ENCODE assay signal across 1 cellular context in the genomic region with DNA sequence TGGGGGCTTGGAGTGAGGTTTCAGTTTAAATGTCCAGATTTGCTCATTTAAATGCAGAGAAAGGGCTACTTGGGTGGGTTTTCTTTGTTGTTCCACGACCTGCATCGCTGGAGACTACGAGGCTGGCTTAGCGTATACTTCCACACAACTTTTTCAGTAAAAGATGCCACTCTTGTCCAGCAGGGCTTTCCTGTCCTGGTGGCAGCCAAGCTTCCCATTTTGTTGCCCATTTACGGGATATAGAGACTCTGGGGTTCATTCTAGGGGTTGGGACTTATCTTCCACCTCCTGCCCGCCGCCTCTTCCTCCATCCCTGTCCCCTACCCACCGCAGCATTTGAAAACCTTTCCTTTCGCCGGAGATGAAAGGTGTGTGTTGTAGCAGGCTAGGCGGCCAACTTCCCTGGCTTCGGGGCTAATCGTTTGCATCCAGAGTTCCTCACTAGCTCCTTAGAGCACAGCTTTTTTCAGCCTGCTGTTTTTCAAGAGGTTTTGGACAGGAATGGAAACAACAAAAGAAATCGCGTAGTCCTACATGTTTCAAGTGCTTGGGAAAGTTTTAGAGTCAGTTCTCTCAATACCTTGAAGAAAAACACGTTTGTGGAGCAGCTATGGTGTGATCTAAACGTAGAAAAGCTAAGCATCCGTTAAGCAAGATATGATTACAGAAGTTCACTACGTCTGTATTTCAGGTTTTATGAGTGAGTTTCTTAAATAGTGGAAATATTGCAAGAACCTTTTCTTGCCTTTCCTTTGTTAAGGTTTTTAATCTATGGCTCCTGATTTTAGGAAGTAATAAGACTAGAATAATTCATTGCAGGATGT.
TF ChIP-seq lines count a peak whose summit lies in the region.

No MANE protein-coding gene starts in this region.

TF ChIP-seq in HepG2, 621 proteins besides CTCF, POLR2A, EP300 and RAD21 (continued from another document):
- TF ChIP-seq, protein P1, sequence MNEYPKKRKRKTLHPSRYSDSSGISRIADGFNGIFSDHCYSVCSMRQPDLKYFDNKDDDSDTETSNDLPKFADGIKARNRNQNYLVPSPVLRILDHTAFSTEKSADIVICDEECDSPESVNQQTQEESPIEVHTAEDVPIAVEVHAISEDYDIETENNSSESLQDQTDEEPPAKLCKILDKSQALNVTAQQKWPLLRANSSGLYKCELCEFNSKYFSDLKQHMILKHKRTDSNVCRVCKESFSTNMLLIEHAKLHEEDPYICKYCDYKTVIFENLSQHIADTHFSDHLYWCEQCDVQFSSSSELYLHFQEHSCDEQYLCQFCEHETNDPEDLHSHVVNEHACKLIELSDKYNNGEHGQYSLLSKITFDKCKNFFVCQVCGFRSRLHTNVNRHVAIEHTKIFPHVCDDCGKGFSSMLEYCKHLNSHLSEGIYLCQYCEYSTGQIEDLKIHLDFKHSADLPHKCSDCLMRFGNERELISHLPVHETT (CRISPR knock-in tag; conservative IDR thresholded peaks at IDR 0.05), result no peak
- TF ChIP-seq SETDB1 (CRISPR knock-in tag; IDR thresholded peaks at IDR 0.05; ENCODE audit: borderline replicate concordance) (no peak), PHF20 (CRISPR knock-in tag; IDR thresholded peaks at IDR 0.05) (0 out of 2 replicates have a peak, but pooled peaks have one; percentile 2), YEATS4 (CRISPR knock-in tag; IDR thresholded peaks at IDR 0.05; ENCODE audit: borderline replicate concordance) (0 out of 2 replicates have a peak, but pooled peaks have one; percentile 4), AHR (CRISPR knock-in tag; IDR thresholded peaks at IDR 0.05) (no peak), ZFP41 (CRISPR knock-in tag; IDR thresholded peaks at IDR 0.05; ENCODE audit: borderline replicate concordance) (0 out of 2 replicates have a peak, but pooled peaks have one; percentile 40), ZNF550 (CRISPR knock-in tag; IDR thresholded peaks at IDR 0.05; ENCODE audit: borderline replicate concordance) (no peak)
- TF ChIP-seq, protein P2, sequence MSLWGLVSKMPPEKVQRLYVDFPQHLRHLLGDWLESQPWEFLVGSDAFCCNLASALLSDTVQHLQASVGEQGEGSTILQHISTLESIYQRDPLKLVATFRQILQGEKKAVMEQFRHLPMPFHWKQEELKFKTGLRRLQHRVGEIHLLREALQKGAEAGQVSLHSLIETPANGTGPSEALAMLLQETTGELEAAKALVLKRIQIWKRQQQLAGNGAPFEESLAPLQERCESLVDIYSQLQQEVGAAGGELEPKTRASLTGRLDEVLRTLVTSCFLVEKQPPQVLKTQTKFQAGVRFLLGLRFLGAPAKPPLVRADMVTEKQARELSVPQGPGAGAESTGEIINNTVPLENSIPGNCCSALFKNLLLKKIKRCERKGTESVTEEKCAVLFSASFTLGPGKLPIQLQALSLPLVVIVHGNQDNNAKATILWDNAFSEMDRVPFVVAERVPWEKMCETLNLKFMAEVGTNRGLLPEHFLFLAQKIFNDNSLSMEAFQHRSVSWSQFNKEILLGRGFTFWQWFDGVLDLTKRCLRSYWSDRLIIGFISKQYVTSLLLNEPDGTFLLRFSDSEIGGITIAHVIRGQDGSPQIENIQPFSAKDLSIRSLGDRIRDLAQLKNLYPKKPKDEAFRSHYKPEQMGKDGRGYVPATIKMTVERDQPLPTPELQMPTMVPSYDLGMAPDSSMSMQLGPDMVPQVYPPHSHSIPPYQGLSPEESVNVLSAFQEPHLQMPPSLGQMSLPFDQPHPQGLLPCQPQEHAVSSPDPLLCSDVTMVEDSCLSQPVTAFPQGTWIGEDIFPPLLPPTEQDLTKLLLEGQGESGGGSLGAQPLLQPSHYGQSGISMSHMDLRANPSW (CRISPR knock-in tag; IDR thresholded peaks at IDR 0.05; ENCODE audit: borderline replicate concordance), result no peak
- TF ChIP-seq, protein P3, sequence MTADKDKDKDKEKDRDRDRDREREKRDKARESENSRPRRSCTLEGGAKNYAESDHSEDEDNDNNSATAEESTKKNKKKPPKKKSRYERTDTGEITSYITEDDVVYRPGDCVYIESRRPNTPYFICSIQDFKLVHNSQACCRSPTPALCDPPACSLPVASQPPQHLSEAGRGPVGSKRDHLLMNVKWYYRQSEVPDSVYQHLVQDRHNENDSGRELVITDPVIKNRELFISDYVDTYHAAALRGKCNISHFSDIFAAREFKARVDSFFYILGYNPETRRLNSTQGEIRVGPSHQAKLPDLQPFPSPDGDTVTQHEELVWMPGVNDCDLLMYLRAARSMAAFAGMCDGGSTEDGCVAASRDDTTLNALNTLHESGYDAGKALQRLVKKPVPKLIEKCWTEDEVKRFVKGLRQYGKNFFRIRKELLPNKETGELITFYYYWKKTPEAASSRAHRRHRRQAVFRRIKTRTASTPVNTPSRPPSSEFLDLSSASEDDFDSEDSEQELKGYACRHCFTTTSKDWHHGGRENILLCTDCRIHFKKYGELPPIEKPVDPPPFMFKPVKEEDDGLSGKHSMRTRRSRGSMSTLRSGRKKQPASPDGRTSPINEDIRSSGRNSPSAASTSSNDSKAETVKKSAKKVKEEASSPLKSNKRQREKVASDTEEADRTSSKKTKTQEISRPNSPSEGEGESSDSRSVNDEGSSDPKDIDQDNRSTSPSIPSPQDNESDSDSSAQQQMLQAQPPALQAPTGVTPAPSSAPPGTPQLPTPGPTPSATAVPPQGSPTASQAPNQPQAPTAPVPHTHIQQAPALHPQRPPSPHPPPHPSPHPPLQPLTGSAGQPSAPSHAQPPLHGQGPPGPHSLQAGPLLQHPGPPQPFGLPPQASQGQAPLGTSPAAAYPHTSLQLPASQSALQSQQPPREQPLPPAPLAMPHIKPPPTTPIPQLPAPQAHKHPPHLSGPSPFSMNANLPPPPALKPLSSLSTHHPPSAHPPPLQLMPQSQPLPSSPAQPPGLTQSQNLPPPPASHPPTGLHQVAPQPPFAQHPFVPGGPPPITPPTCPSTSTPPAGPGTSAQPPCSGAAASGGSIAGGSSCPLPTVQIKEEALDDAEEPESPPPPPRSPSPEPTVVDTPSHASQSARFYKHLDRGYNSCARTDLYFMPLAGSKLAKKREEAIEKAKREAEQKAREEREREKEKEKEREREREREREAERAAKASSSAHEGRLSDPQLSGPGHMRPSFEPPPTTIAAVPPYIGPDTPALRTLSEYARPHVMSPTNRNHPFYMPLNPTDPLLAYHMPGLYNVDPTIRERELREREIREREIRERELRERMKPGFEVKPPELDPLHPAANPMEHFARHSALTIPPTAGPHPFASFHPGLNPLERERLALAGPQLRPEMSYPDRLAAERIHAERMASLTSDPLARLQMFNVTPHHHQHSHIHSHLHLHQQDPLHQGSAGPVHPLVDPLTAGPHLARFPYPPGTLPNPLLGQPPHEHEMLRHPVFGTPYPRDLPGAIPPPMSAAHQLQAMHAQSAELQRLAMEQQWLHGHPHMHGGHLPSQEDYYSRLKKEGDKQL (CRISPR knock-in tag; IDR thresholded peaks at IDR 0.05; ENCODE audit: low read depth), result no peak
- TF ChIP-seq, protein P4, sequence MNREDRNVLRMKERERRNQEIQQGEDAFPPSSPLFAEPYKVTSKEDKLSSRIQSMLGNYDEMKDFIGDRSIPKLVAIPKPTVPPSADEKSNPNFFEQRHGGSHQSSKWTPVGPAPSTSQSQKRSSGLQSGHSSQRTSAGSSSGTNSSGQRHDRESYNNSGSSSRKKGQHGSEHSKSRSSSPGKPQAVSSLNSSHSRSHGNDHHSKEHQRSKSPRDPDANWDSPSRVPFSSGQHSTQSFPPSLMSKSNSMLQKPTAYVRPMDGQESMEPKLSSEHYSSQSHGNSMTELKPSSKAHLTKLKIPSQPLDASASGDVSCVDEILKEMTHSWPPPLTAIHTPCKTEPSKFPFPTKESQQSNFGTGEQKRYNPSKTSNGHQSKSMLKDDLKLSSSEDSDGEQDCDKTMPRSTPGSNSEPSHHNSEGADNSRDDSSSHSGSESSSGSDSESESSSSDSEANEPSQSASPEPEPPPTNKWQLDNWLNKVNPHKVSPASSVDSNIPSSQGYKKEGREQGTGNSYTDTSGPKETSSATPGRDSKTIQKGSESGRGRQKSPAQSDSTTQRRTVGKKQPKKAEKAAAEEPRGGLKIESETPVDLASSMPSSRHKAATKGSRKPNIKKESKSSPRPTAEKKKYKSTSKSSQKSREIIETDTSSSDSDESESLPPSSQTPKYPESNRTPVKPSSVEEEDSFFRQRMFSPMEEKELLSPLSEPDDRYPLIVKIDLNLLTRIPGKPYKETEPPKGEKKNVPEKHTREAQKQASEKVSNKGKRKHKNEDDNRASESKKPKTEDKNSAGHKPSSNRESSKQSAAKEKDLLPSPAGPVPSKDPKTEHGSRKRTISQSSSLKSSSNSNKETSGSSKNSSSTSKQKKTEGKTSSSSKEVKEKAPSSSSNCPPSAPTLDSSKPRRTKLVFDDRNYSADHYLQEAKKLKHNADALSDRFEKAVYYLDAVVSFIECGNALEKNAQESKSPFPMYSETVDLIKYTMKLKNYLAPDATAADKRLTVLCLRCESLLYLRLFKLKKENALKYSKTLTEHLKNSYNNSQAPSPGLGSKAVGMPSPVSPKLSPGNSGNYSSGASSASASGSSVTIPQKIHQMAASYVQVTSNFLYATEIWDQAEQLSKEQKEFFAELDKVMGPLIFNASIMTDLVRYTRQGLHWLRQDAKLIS (CRISPR knock-in tag; IDR thresholded peaks at IDR 0.05), result no peak
- TF ChIP-seq, protein P5, sequence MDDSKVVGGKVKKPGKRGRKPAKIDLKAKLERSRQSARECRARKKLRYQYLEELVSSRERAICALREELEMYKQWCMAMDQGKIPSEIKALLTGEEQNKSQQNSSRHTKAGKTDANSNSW (CRISPR knock-in tag; IDR thresholded peaks at IDR 0.05; ENCODE audit: borderline replicate concordance), result no peak
- TF ChIP-seq, protein P6, sequence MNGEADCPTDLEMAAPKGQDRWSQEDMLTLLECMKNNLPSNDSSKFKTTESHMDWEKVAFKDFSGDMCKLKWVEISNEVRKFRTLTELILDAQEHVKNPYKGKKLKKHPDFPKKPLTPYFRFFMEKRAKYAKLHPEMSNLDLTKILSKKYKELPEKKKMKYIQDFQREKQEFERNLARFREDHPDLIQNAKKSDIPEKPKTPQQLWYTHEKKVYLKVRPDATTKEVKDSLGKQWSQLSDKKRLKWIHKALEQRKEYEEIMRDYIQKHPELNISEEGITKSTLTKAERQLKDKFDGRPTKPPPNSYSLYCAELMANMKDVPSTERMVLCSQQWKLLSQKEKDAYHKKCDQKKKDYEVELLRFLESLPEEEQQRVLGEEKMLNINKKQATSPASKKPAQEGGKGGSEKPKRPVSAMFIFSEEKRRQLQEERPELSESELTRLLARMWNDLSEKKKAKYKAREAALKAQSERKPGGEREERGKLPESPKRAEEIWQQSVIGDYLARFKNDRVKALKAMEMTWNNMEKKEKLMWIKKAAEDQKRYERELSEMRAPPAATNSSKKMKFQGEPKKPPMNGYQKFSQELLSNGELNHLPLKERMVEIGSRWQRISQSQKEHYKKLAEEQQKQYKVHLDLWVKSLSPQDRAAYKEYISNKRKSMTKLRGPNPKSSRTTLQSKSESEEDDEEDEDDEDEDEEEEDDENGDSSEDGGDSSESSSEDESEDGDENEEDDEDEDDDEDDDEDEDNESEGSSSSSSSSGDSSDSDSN (CRISPR knock-in tag; IDR thresholded peaks at IDR 0.05), result peak; percentile 8; the same call in 1 of the 2 replicates
